Comparison of ENCODE assay signal across 8 cellular contexts in genomic region chr5:68187268-68188055, GRCh38. TPM values are rescaled to one million over a fixed set of nuclear protein-coding genes. Genes with fewer than 3 reads are reported as not detected.
DNase-seq lines count a peak whose midpoint lies in the region; ATAC-seq, FAIRE-seq and TF ChIP-seq lines count a peak whose summit lies in the region.

No MANE protein-coding gene starts in this region.

- ATAC-seq in HepG2: no peak
- peak; percentile 55 to 83 (median 78) for ATAC-seq in heart right ventricle
- no peak for ATAC-seq in activated CD8-positive, alpha-beta T cell treated with anti-CD3 and anti-CD28 coated beads, Interleukin-2, amount 10 ng/mL, durations not matched to agents 7 days and 5 days
- no peak for ATAC-seq in GM21576 (IDR thresholded peaks at IDR 0.05; ENCODE audit: unreplicated experiment)

- H3K4me3 Mint-ChIP-seq in nephron progenitor cell: peak overlapping the region; percentile 60
- H3K4me3 Mint-ChIP-seq in activated CD8-positive, alpha-beta T cell treated with anti-CD3 and anti-CD28 coated beads, Interleukin-2, amount 10 ng/mL, durations not matched to agents 7 days and 5 days: no peak overlapping the region

- no peak overlapping the region for H3K4me2 ChIP-seq in HepG2 (ENCODE audit: low read depth, low read length)

- H3K9me3 Mint-ChIP-seq in nephron progenitor cell: peaks cover 4% of the 10 kb centered on the region
- peaks cover 4% of the 10 kb centered on the region for H3K9me3 Mint-ChIP-seq in activated CD8-positive, alpha-beta T cell treated with anti-CD3 and anti-CD28 coated beads, Interleukin-2, amount 10 ng/mL, durations not matched to agents 7 days and 5 days (ENCODE audit: insufficient read depth)

- no peaks in the 10 kb centered on the region for H3K79me2 ChIP-seq in HepG2 (ENCODE audit: insufficient read depth, low read length)

- TF ChIP-seq POLR2A in HepG2 (IDR thresholded peaks at IDR 0.05; ENCODE audit: insufficient read depth in 1 of 2, low read depth in 2 of 2, low read length in 2 of 2): no peak

- no peak for DNase-seq in HepG2 (ENCODE audit: low spot score)
- peak; percentile 7 to 31 for DNase-seq in heart right ventricle
- DNase-seq in nephron progenitor cell: peak; percentile 63
- DNase-seq in HT-29 (ENCODE audit: low spot score): no peak
- DNase-seq in activated CD8-positive, alpha-beta T cell treated with anti-CD3 and anti-CD28 coated beads, Interleukin-2, amount 10 ng/mL, durations not matched to agents 7 days and 5 days: no peak
- no peak for DNase-seq in SKM-1 treated with dmso at 0.1 percent for 144 hours (lab: John Stamatoyannopoulos, UW; ENCODE audit: unreplicated experiment)

- in situ Hi-C loops in HepG2 (cut with HindIII; ENCODE audit: extremely low pct_ligation_motif_present, low pct_unique_long_range_greater_than_20kb): no loop called here

- intact Hi-C loops in HepG2 (cut with micrococcal nuclease; ENCODE audit: unreplicated experiment) (no loop called here), heart right ventricle (cut with DNase I) (no loop called here)

- H3K27me3 ChIP-seq in liver (ENCODE audit: control insufficient read depth in 4 of 4, insufficient read depth in 4 of 4, low read length in 3 of 4): no peaks in the 10 kb centered on the region
- no peaks in the 10 kb centered on the region for H3K27me3 ChIP-seq in HepG2 (ENCODE audit: control insufficient read depth in 1 of 2, insufficient read depth in 2 of 2, low read length in 2 of 2)
- no peaks in the 10 kb centered on the region for H3K27me3 ChIP-seq in heart right ventricle

- H3K9ac ChIP-seq in liver (ENCODE audit: low read depth in 1 of 2, low read length in 2 of 2) (no peak overlapping the region), HepG2 (ENCODE audit: insufficient read depth, low read depth, low read length) (no peak overlapping the region)

- no peak for TF ChIP-seq RAD21 in liver (IDR thresholded peaks at IDR 0.05)
- no peak for TF ChIP-seq RAD21 in HepG2 (CRISPR knock-in tag; IDR thresholded peaks at IDR 0.05)

- POLR2A ChIA-PET in HepG2 (lab: Yijun Ruan, JAX): no interaction called here
- POLR2A ChIA-PET in activated CD8-positive, alpha-beta T cell treated with anti-CD3 and anti-CD28 coated beads, Interleukin-2, amount 10 ng/mL, durations not matched to agents 7 days and 5 days (lab: Charles Lee): no interaction called here

- CTCF ChIA-PET in HepG2 (lab: Yijun Ruan, JAX; ENCODE audit: low intra/inter-chr PET ratio, low total read pairs): no interaction called here
- CTCF ChIA-PET in activated CD8-positive, alpha-beta T cell treated with anti-CD3 and anti-CD28 coated beads, Interleukin-2, amount 10 ng/mL, durations not matched to agents 7 days and 5 days (lab: Charles Lee): no interaction called here

- no TSS peak for BruUV-seq in HepG2 (replicated peaks; lab: Mats Ljungman, UMichigan)

- H3K4me1 Mint-ChIP-seq in nephron progenitor cell: peaks cover 48% of the 10 kb centered on the region
- H3K4me1 Mint-ChIP-seq in activated CD8-positive, alpha-beta T cell treated with anti-CD3 and anti-CD28 coated beads, Interleukin-2, amount 10 ng/mL, durations not matched to agents 7 days and 5 days (ENCODE audit: low read depth): no peaks in the 10 kb centered on the region

- peak overlapping the region; percentile 82 for H3K27ac Mint-ChIP-seq in nephron progenitor cell
- H3K27ac Mint-ChIP-seq in activated CD8-positive, alpha-beta T cell treated with anti-CD3 and anti-CD28 coated beads, Interleukin-2, amount 10 ng/mL, durations not matched to agents 7 days and 5 days: no peak overlapping the region

- no peak for TF ChIP-seq EP300 in HepG2 (IDR thresholded peaks at IDR 0.05; ENCODE audit: low read depth in 2 of 2, low read length in 2 of 2)
- TF ChIP-seq EP300 in HepG2 (CRISPR knock-in tag; IDR thresholded peaks at IDR 0.05; ENCODE audit: borderline replicate concordance): no peak

- no peaks in the 10 kb centered on the region for H3K36me3 ChIP-seq in liver (ENCODE audit: control insufficient read depth in 4 of 4, insufficient read depth in 3 of 4, low read depth in 1 of 4, low read length in 3 of 4)
- no peaks in the 10 kb centered on the region for H3K36me3 ChIP-seq in HepG2 (replicated peaks in 1 of 2; ENCODE audit: control insufficient read depth in 1 of 2, insufficient read depth in 2 of 2, low read length in 2 of 2)
- H3K36me3 ChIP-seq in heart right ventricle: no peaks in the 10 kb centered on the region

- peaks cover 0 to 7% (median 2%) of the 10 kb centered on the region in 4 donors for H3K4me1 ChIP-seq in liver (ENCODE audit: control insufficient read depth in 4 of 4, insufficient read depth in 4 of 4, low read length in 3 of 4)
- H3K4me1 ChIP-seq in HepG2 (ENCODE audit: insufficient read depth, low read length): peaks cover 30% of the 10 kb centered on the region
- peaks cover 0 to 3% (median 0%) of the 10 kb centered on the region in 9 donors for H3K4me1 ChIP-seq in heart right ventricle

- H4K20me1 ChIP-seq in HepG2 (ENCODE audit: insufficient read depth, low read length): no peaks in the 10 kb centered on the region

- H3K27me3 Mint-ChIP-seq in nephron progenitor cell (ENCODE audit: low read depth, poor library complexity): no peaks in the 10 kb centered on the region
- H3K27me3 Mint-ChIP-seq in activated CD8-positive, alpha-beta T cell treated with anti-CD3 and anti-CD28 coated beads, Interleukin-2, amount 10 ng/mL, durations not matched to agents 7 days and 5 days (ENCODE audit: low read depth): no peaks in the 10 kb centered on the region

- H3K36me3 Mint-ChIP-seq in nephron progenitor cell (ENCODE audit: low read depth): no peaks in the 10 kb centered on the region
- no peaks in the 10 kb centered on the region for H3K36me3 Mint-ChIP-seq in activated CD8-positive, alpha-beta T cell treated with anti-CD3 and anti-CD28 coated beads, Interleukin-2, amount 10 ng/mL, durations not matched to agents 7 days and 5 days (ENCODE audit: low read depth)

- 34% methylated on average over 34 of the region's 34 CpGs for WGBS in liver
- 80% methylated on average over 29 of the region's 34 CpGs for WGBS in HepG2 (ENCODE audit: low lambda C conversion rate)
- 26 to 36% methylated on average over 34 of the region's 34 CpGs for WGBS in heart right ventricle, 2 donors

- FAIRE-seq in HepG2 (lab: Jason Lieb, UNC): no peak

- no peak overlapping the region for H2AFZ ChIP-seq in HepG2 (ENCODE audit: low read length)

- H3K9me3 ChIP-seq in liver (ENCODE audit: control insufficient read depth in 4 of 4, low read length in 3 of 4) (no peaks in the 10 kb centered on the region), HepG2 (ENCODE audit: low read length) (no peaks in the 10 kb centered on the region), heart right ventricle (no peaks in the 10 kb centered on the region)

- TF ChIP-seq CTCF in liver (IDR thresholded peaks at IDR 0.05; ENCODE audit: low read depth, low read length, missing input control) (no peak), HepG2 (CRISPR knock-in tag; IDR thresholded peaks at IDR 0.05) (no peak), heart right ventricle (IDR thresholded peaks at IDR 0.05) (no peak), nephron progenitor cell (IDR thresholded peaks at IDR 0.05) (no peak)

- H3K4me3 ChIP-seq in liver (ENCODE audit: low read depth in 1 of 3, low read length in 3 of 3) (peak overlapping the region in 2 of 3 donors; percentile 46 to 48), HepG2 (replicated peaks in 1 of 3; ENCODE audit: insufficient read depth in 1 of 3, low read depth in 2 of 3, low read length in 3 of 3) (no peak overlapping the region), heart right ventricle (peak overlapping the region in 8 of 10 donors; percentile 18 to 45 (median 41))

- no peak overlapping the region for H3K27ac ChIP-seq in liver (ENCODE audit: low read depth in 1 of 2, low read length in 2 of 2)
- H3K27ac ChIP-seq in HepG2 (ENCODE audit: extremely low read length, insufficient read depth, low read length): no peak overlapping the region
- peak overlapping the region in 8 of 10 donors; percentile 26 to 72 (median 44) for H3K27ac ChIP-seq in heart right ventricle

TF ChIP-seq in HepG2, 621 proteins besides CTCF, POLR2A, EP300 and RAD21:
- TF ChIP-seq IRF2 (CRISPR knock-in tag; IDR thresholded peaks at IDR 0.05) (no peak), ZIK1 (CRISPR knock-in tag; IDR thresholded peaks at IDR 0.05; ENCODE audit: borderline replicate concordance, low read depth) (no peak), DNMT3B (CRISPR knock-in tag; conservative IDR thresholded peaks at IDR 0.05) (no peak), HMG20A (CRISPR knock-in tag; IDR thresholded peaks at IDR 0.05; ENCODE audit: borderline replicate concordance) (no peak), CCAR2 (optimal IDR thresholded peaks at IDR 0.05; ENCODE audit: low read depth, low read length) (no peak)

RNA-seq across cellular contexts. Expression of gene PIK3R1, which starts 28.1 kb away (rescaled TPM):
- total RNA-seq in liver: 100 to 1,000 TPM in 1 of 2 donors, 10 to 100 TPM in 1; 53.1 to 123 TPM
- 10 to 100 TPM; 22.6 to 41.5 TPM for polyA plus RNA-seq in liver
- 21.3 and 26.0 TPM in 2 replicates for total RNA-seq in HepG2 (2016; rRNA removed; fragmentation: Illumina TruSeq; extraction: Trizol)
- total RNA-seq in HepG2 (2016; cell fraction: cytosol; rRNA removed; fragmentation: Illumina TruSeq; extraction: Trizol; ENCODE audit: low read depth): 15.6 and 18.1 TPM in 2 replicates
- total RNA-seq in HepG2 (2016; cell fraction: insoluble cytoplasmic fraction; rRNA removed; fragmentation: Illumina TruSeq; extraction: Trizol): 23.2 and 24.7 TPM in 2 replicates
- total RNA-seq in HepG2 (2016; cell fraction: membrane; rRNA removed; fragmentation: Illumina TruSeq; extraction: Trizol): 8.9 and 10.9 TPM in 2 replicates
- total RNA-seq in HepG2 (2016; cell fraction: nucleus; rRNA removed; fragmentation: Illumina TruSeq; extraction: Trizol): 42.9 and 43.7 TPM in 2 replicates
- polyA plus RNA-seq in HepG2 (2011; rRNA removed): 6.4 and 8.4 TPM in 2 replicates
- 3.4 and 4.1 TPM in 2 replicates for polyA plus RNA-seq in HepG2 (2011; cell fraction: cytosol; rRNA removed)
- polyA plus RNA-seq in HepG2 (2011; cell fraction: nucleus; rRNA removed): 4.4 and 7.1 TPM in 2 replicates
- polyA plus RNA-seq in HepG2 (2012): 7.9 and 11.9 TPM in 2 replicates
- polyA plus RNA-seq in HepG2 (2016; cell fraction: cytosol; fragmentation: Illumina TruSeq; extraction: Trizol; ENCODE audit: low read depth): 0.45 and 0.52 TPM in 2 replicates
- 19.5 and 20.2 TPM in 2 replicates for polyA plus RNA-seq in HepG2 (2016; cell fraction: insoluble cytoplasmic fraction; fragmentation: Illumina TruSeq; extraction: Trizol; ENCODE audit: low read depth)
- polyA plus RNA-seq in HepG2 (2016; cell fraction: membrane; fragmentation: Illumina TruSeq; extraction: Trizol; ENCODE audit: low read depth): 1.8 and 2.2 TPM in 2 replicates
- 35.9 and 42.5 TPM in 2 replicates for polyA plus RNA-seq in HepG2 (2016; cell fraction: nucleus; fragmentation: Illumina TruSeq; extraction: Trizol; ENCODE audit: insufficient read depth, low read depth)
- polyA minus RNA-seq in HepG2 (2011; rRNA and poly(A)+ RNA removed; ENCODE audit: low replicate concordance): 0.19 and 11.0 TPM in 2 replicates
- polyA minus RNA-seq in HepG2 (2011; cell fraction: cytosol; rRNA and poly(A)+ RNA removed): 9.1 and 9.7 TPM in 2 replicates
- polyA minus RNA-seq in HepG2 (2011; cell fraction: nucleus; rRNA and poly(A)+ RNA removed): 46.5 and 49.8 TPM in 2 replicates
- 100 to 1,000 TPM in 8 of 10 donors, 10 to 100 TPM in 2; 45.6 to 269 (median 148) TPM for total RNA-seq in heart right ventricle
- polyA plus RNA-seq in heart right ventricle: 10 to 100 TPM; 12.2 to 22.3 TPM
- total RNA-seq in HT-29 (2014; rRNA removed; shearing (Covaris generic)): 31.3 and 33.4 TPM in 2 replicates
- 10 to 100 TPM; 61.1 to 65.0 TPM for total RNA-seq in activated CD8-positive, alpha-beta T cell treated with anti-CD3 and anti-CD28 coated beads, Interleukin-2, amount 10 ng/mL, durations not matched to agents 7 days and 5 days

Comparison
In these comparisons a context has a peak if more than half of its experiments do, and no peak if none do; other contexts are left out.
1. H3K4me3 ChIP-seq: peak in liver (2 of 3) and heart right ventricle (8 of 10); none in HepG2 (0 of 3).
2. H3K27ac ChIP-seq: peak in heart right ventricle (8 of 10); none in liver (0 of 2) and HepG2 (single experiment).
3. ATAC-seq: peak in heart right ventricle (8 of 8); none in HepG2 (single experiment), activated CD8-positive, alpha-beta T cell treated with anti-CD3 and anti-CD28 coated beads, Interleukin-2, amount 10 ng/mL, durations not matched to agents 7 days and 5 days (single experiment) and GM21576 (single experiment).
4. DNase-seq: peak in heart right ventricle (2 of 2) and nephron progenitor cell (single experiment); none in HepG2 (single experiment), HT-29 (single experiment), activated CD8-positive, alpha-beta T cell treated with anti-CD3 and anti-CD28 coated beads, Interleukin-2, amount 10 ng/mL, durations not matched to agents 7 days and 5 days (single experiment) and SKM-1 treated with dmso at 0.1 percent for 144 hours (single experiment).